Comparison of ENCODE assay signal across 27 cellular contexts in genomic region chr1:41390171-41390570, GRCh38. TPM values are rescaled to one million over a fixed set of nuclear protein-coding genes. Genes with fewer than 3 reads are reported as not detected.
DNase-seq lines count a peak whose midpoint lies in the region; FAIRE-seq lines count a peak whose summit lies in the region.
"Had no signal": no experiment of that assay in that cellular context is flagged by ENCODE, and none has a peak within 500 bp of the region (broad histone marks: within the 10 kb centered on the region; RNA-seq: fewer than 3 reads in every experiment).

No MANE protein-coding gene starts in this region.

- DNase-seq in DMS153 (lab: John Stamatoyannopoulos, UW) (peak; percentile 53), DMS153 treated with DMSO at 0.1 percent for 48 hours (lab: John Stamatoyannopoulos, UW; ENCODE audit: unreplicated experiment) (no peak), DMS79 (lab: John Stamatoyannopoulos, UW) (peak; percentile 99), NCI-H2029 treated with DMSO at 0.1 percent for 48 hours (lab: John Stamatoyannopoulos, UW) (peak; percentile 100), NCI-H524 treated with DMSO at 0.1 percent for 48 hours (lab: John Stamatoyannopoulos, UW) (peak; percentile 94), SIG-M5 treated with dmso at 0.1 percent for 504 hours (lab: John Stamatoyannopoulos, UW; ENCODE audit: unreplicated experiment) (no peak), frontal cortex (ENCODE audit: low spot score in 2 of 2) (no peak)
- DNase-seq in stimulated activated CD4-positive, alpha-beta T cell treated with anti-CD3 and anti-CD28 coated beads, Interleukin-12 subunit alpha, Interleukin-12 subunit beta, amount 100 ng/mL, for 4 hours, result no peak
- DNase-seq: activated CD4-positive, alpha-beta memory T cell treated with anti-CD3 and anti-CD28 coated beads, Interleukin-2, amount 10 ng/mL, durations not matched to agents 7 days and 5 days; activated CD8-positive, alpha-beta memory T cell treated with anti-CD3 and anti-CD28 coated beads, Interleukin-2, amount 50 U/mL, for 4 hours; activated naive CD4-positive, alpha-beta T cell treated with anti-CD3 and anti-CD28 coated beads, Interleukin-2, amount 10 ng/mL, durations not matched to agents 7 days and 5 days; adrenal gland; body of pancreas; C1 segment of cervical spinal cord; DND-41; endodermal cell; GF-D8; islet precursor cell; left ventricle myocardium inferior; mesendoderm; Right ventricle myocardium superior; stimulated activated CD4-positive, alpha-beta T cell treated with anti-CD3 and anti-CD28 coated beads, Interleukin-1b, Interleukin-23, amount 100 ng/mL, for 48 hours; stimulated activated naive CD4-positive, alpha-beta T cell treated with Interleukin-2 at 50 U/mL for 16 hours; upper lobe of right lung had no signal

- FAIRE-seq in frontal cortex (lab: Jason Lieb, UNC), result no peak

RNA-seq across cellular contexts. Expression of gene FOXO6, which starts 28.9 kb away (rescaled TPM):
- total RNA-seq in frontal cortex, result 3.7 TPM
- total RNA-seq: activated T-helper 1 cell treated with anti-CD3 and anti-CD28 coated beads, Interleukin-12 subunit alpha, Interleukin-12 subunit beta, Interleukin-2, Interleukin-4 antibody, amounts not matched to agents 30 ng/mL and 10 ng/mL and 1 ng/mL, durations not matched to agents 14 hours and 24 hours and 36 hours; esophagus mucosa; fibroblast of villous mesenchyme had no signal

Comparison
In these comparisons a context has a peak if more than half of its experiments do, and no peak if none do; other contexts are left out.
1. DNase-seq: peak in DMS153 (single experiment), DMS79 (single experiment), NCI-H2029 treated with DMSO at 0.1 percent for 48 hours (single experiment) and NCI-H524 treated with DMSO at 0.1 percent for 48 hours (single experiment); none in DMS153 treated with DMSO at 0.1 percent for 48 hours (single experiment), SIG-M5 treated with dmso at 0.1 percent for 504 hours (single experiment), frontal cortex (0 of 2) and stimulated activated CD4-positive, alpha-beta T cell treated with anti-CD3 and anti-CD28 coated beads, Interleukin-12 subunit alpha, Interleukin-12 subunit beta, amount 100 ng/mL, for 4 hours (single experiment).